ENCODE assay signal across 2 cellular contexts in genomic region chr10:132888446-132888845, GRCh38. TPM values are rescaled to one million over a fixed set of nuclear protein-coding genes. Genes with fewer than 3 reads are reported as not detected.
"Had no signal": no experiment of that assay in that cellular context is flagged by ENCODE, and none has a peak within 500 bp of the region (broad histone marks: within the 10 kb centered on the region; RNA-seq: fewer than 3 reads in every experiment).

No MANE protein-coding gene starts in this region.

RNA-seq across cellular contexts. Expression of gene CFAP46, which starts 53.9 kb away (rescaled TPM):
- total RNA-seq: LHCN-M2, M059J had no signal
